25 cellular contexts compared by ENCODE assay signal in genomic region chr14:84544486-84544885, GRCh38.
"Had no signal": no experiment of that assay in that cellular context is flagged by ENCODE, and none has a peak within 500 bp of the region (broad histone marks: within the 10 kb centered on the region; RNA-seq: fewer than 3 reads in every experiment).

No MANE protein-coding gene starts in this region.

- H3K4me1 ChIP-seq: esophagus muscularis mucosa, foreskin keratinocyte, heart left ventricle, left lung, lower lobe of right lung, neural progenitor cell, parathyroid adenoma, psoas muscle, right atrium auricular region had no signal

- H3K4me3 ChIP-seq: esophagus muscularis mucosa, heart left ventricle, left lung, lower lobe of right lung, neural progenitor cell, psoas muscle, right atrium auricular region, tibial nerve had no signal

- H3K79me2 ChIP-seq: parathyroid adenoma had no signal

- H2AFZ ChIP-seq: neural progenitor cell, parathyroid adenoma had no signal

- H3K27ac ChIP-seq: esophagus muscularis mucosa, foreskin keratinocyte, heart left ventricle, left lung, lower lobe of right lung, neural progenitor cell, parathyroid adenoma, psoas muscle, right atrium auricular region, tibial nerve had no signal

- H3K36me3 ChIP-seq: esophagus muscularis mucosa, heart left ventricle, left lung, lower lobe of right lung, neural progenitor cell, right atrium auricular region, tibial nerve had no signal

- H3K4me2 ChIP-seq: neural progenitor cell had no signal

- H3K9ac ChIP-seq: neural progenitor cell, parathyroid adenoma had no signal

- H3K9me3 ChIP-seq: esophagus muscularis mucosa, lower lobe of right lung, psoas muscle, right atrium auricular region, tibial nerve had no signal

- DNase-seq: activated CD4-positive, alpha-beta T cell treated with anti-CD3 and anti-CD28 coated beads for 36 hours; activated CD4-positive, alpha-beta T cell treated with anti-CD3 and anti-CD28 coated beads, Interleukin-2, amount 50 U/mL, for 4 hours; activated CD4-positive, CD25-positive, alpha-beta regulatory T cell; activated CD8-positive, alpha-beta memory T cell treated with anti-CD3 and anti-CD28 coated beads, Interleukin-2, amount 50 U/mL, for 48 hours; activated gamma-delta T cell treated with Interleukin-2 at 50 U/mL for 16 hours; activated naive CD8-positive, alpha-beta T cell treated with anti-CD3 and anti-CD28 coated beads, Interleukin-2, amount 50 U/mL, for 24 hours; activated T-cell treated with anti-CD3 and anti-CD28 coated beads, Interleukin-2, amount 50 U/mL, for 24 hours; amygdala; foreskin keratinocyte; heart left ventricle; hypothalamus; kidney glomerular epithelial cell; left lung; lower lobe of right lung; mesenchymal stem cell; natural killer cell; occipital lobe; psoas muscle; stimulated activated CD4-positive, alpha-beta T cell treated with anti-CD3 and anti-CD28 coated beads, Interleukin-15, amount 100 ng/mL, for 24 hours; stimulated activated naive CD4-positive, alpha-beta T cell had no signal

- H3K27me3 ChIP-seq: esophagus muscularis mucosa, foreskin keratinocyte, heart left ventricle, left lung, neural progenitor cell, right atrium auricular region, tibial nerve had no signal
